Comparison of ENCODE assay signal across 20 cellular contexts in the genomic region with DNA sequence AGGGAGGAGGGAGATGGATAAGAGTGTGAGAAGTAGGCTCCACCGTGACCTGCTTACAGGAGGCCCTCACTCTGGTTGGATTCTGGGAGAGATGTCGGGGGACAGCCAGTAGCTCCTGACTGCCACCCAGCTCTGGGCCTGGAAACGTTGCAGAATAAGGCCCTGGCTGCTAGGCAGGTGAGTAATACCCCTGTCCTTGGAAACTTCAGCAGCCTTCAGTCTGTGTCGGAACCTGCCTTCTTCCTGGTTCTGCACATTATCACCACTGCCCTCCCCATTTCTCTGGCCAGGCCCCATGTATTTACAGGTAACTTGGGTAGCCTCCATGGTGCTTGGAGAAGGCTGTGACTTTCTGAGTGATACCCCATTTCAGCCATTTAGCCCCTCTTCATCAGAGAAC. TPM values are rescaled to one million over a fixed set of nuclear protein-coding genes. Genes with fewer than 3 reads are reported as not detected.
A peak's percentile ranks its signal among the peaks of the same experiment; 100 is the strongest.
DNase-seq lines count a peak whose midpoint lies in the region; ATAC-seq, FAIRE-seq and TF ChIP-seq lines count a peak whose summit lies in the region.
"Had no signal": no experiment of that assay in that cellular context is flagged by ENCODE, and none has a peak within 500 bp of the region (broad histone marks: within the 10 kb centered on the region; RNA-seq: fewer than 3 reads in every experiment).

No MANE protein-coding gene starts in this region.

- CTCF ChIA-PET in CD4-positive, alpha-beta T cell (lab: Charles Lee): no interaction called here
- CTCF ChIA-PET in HEK293 (lab: Yijun Ruan, JAX): no interaction called here

- H3K4ac ChIP-seq in neuronal stem cell (ENCODE audit: low read length): no peak overlapping the region

- no peaks in the 10 kb centered on the region for H3K27me3 ChIP-seq in CD4-positive, alpha-beta T cell (ENCODE audit: control insufficient read depth, insufficient read depth, low read length)
- no peaks in the 10 kb centered on the region for H3K27me3 ChIP-seq in bronchial epithelial cell (ENCODE audit: control insufficient read depth, insufficient read depth, low read length)
- no peaks in the 10 kb centered on the region for H3K27me3 ChIP-seq in neuronal stem cell (ENCODE audit: control insufficient read depth in 3 of 3, insufficient read depth in 3 of 3, low read depth in 1 of 3, low read length in 3 of 3)

- H3K36me3 ChIP-seq in HEK293 (ENCODE audit: control insufficient read depth in 2 of 2, insufficient read depth in 1 of 2, low read length in 2 of 2): peaks cover 16 to 59% of the 10 kb centered on the region in 2 experiments; a peak in 2 of 3 replicates
- peaks cover 2% of the 10 kb centered on the region for H3K36me3 ChIP-seq in bronchial epithelial cell (ENCODE audit: control insufficient read depth, insufficient read depth, low read length)
- peaks cover 9 to 66% of the 10 kb centered on the region in 2 donors for H3K36me3 ChIP-seq in neuronal stem cell (replicated peaks in 1 of 2; ENCODE audit: control insufficient read depth in 2 of 2, insufficient read depth in 2 of 2, low read length in 2 of 2)

- no peak overlapping the region for H2BK15ac ChIP-seq in neuronal stem cell (ENCODE audit: low read length)

- no peak overlapping the region for H4K8ac ChIP-seq in neuronal stem cell (ENCODE audit: low read depth, low read length)

- no peak overlapping the region for H2AFZ ChIP-seq in neuronal stem cell (ENCODE audit: low read length)

- peak overlapping the region; percentile 27 for H2BK5ac ChIP-seq in neuronal stem cell (ENCODE audit: low read length)

- ATAC-seq in CD4-positive, alpha-beta T cell (ENCODE audit: poor library complexity): no peak
- ATAC-seq in HG03342 (IDR thresholded peaks at IDR 0.05; ENCODE audit: unreplicated experiment) (no peak), GM18505 (IDR thresholded peaks at IDR 0.05; ENCODE audit: unreplicated experiment) (no peak)

- H4K91ac ChIP-seq in neuronal stem cell (ENCODE audit: low read depth, low read length, poor library complexity): no peak overlapping the region

- peak overlapping the region; percentile 55 for H3K27ac Mint-ChIP-seq in CD4-positive, alpha-beta T cell

- no peak for DNase-seq in CD4-positive, alpha-beta T cell
- DNase-seq in bronchial epithelial cell (ENCODE audit: low read depth) (peak; percentile 19), neuronal stem cell (ENCODE audit: low spot score) (no peak), GM13976 (ENCODE audit: low spot score) (no peak)
- DNase-seq: AML-193, DMS 273 treated with DMSO at 0.1 percent for 48 hours, DND-41, HCEC 1CT, KG1, MV-4-11, NCI-H187, NCI-H2107, NCI-H510A treated with DMSO at 0.1 percent for 48 hours, NCI-H82, RPMI8226, SIG-M5 had no signal

- no peaks in the 10 kb centered on the region for H3K27me3 Mint-ChIP-seq in CD4-positive, alpha-beta T cell

- H3K79me1 ChIP-seq in neuronal stem cell (ENCODE audit: low read depth, low read length): no peaks in the 10 kb centered on the region

- peaks cover 14% of the 10 kb centered on the region for H3K36me3 Mint-ChIP-seq in CD4-positive, alpha-beta T cell (ENCODE audit: low read depth)

- H3K4me3 Mint-ChIP-seq in CD4-positive, alpha-beta T cell: no peak overlapping the region
- H3K4me3 Mint-ChIP-seq: CD14-positive monocyte had no signal

- no peak overlapping the region for H3K23ac ChIP-seq in neuronal stem cell (ENCODE audit: low read depth, low read length, poor library complexity)

- no peak overlapping the region for H2BK12ac ChIP-seq in neuronal stem cell (ENCODE audit: low read length)

- no peak overlapping the region for H3K9ac ChIP-seq in neuronal stem cell (ENCODE audit: low read depth, low read length, poor library complexity)

- POLR2A ChIA-PET in CD4-positive, alpha-beta T cell (lab: Charles Lee): no interaction called here
- POLR2A ChIA-PET in HEK293 (lab: Yijun Ruan, JAX): no interaction called here

- no peak overlapping the region for H2BK120ac ChIP-seq in neuronal stem cell (ENCODE audit: low read depth, low read length)

- peaks cover 18% of the 10 kb centered on the region for H3K4me1 Mint-ChIP-seq in CD4-positive, alpha-beta T cell (ENCODE audit: low read depth)

- H2AK5ac ChIP-seq in neuronal stem cell (ENCODE audit: low read depth, low read length): no peak overlapping the region

- intact Hi-C loops in CD4-positive, alpha-beta T cell (cut with DNase I, micrococcal nuclease): no loop called here

- no CpG with 5 or more reads among the region's 4 CpGs for WGBS in neuronal stem cell (ENCODE audit: extremely low coverage in 2 of 2, insufficient read length in 2 of 2, insufficient replicate concordance in 1 of 2), 2 donors

- no peak overlapping the region for H3K4me2 ChIP-seq in neuronal stem cell (ENCODE audit: insufficient read depth, low read length, poor library complexity, severe bottlenecking)

- H3K9me3 Mint-ChIP-seq in CD4-positive, alpha-beta T cell: no peaks in the 10 kb centered on the region
- H3K9me3 Mint-ChIP-seq: CD14-positive monocyte had no signal

- FAIRE-seq in bronchial epithelial cell (lab: Jason Lieb, UNC): no peak

- H3K18ac ChIP-seq in neuronal stem cell (ENCODE audit: low read length): no peak overlapping the region

- H3K14ac ChIP-seq in neuronal stem cell (ENCODE audit: low read length): no peak overlapping the region

- no peak overlapping the region for H3K27ac ChIP-seq in CD4-positive, alpha-beta T cell (ENCODE audit: low read depth, low read length)
- H3K27ac ChIP-seq in HEK293 (ENCODE audit: extremely low read depth, low read depth, low read length) (no peak overlapping the region), neuronal stem cell (replicated peaks; ENCODE audit: low read length) (no peak overlapping the region)

- in situ Hi-C loops in GM13976 (cut with MboI; ENCODE audit: low sequenced_read_pairs, unreplicated experiment): no loop called here

- no peak for TF ChIP-seq CTCF in CD4-positive, alpha-beta T cell (IDR thresholded peaks at IDR 0.05)
- TF ChIP-seq CTCF in HEK293 (tag by site-specific recombination; IDR thresholded peaks at IDR 0.05): no peak
- no peak for TF ChIP-seq CTCF in bronchial epithelial cell (IDR thresholded peaks at IDR 0.05; ENCODE audit: insufficient read depth, low read length, severe bottlenecking)
- no peak for TF ChIP-seq CTCF in GM13976 (IDR thresholded peaks at IDR 0.05; ENCODE audit: borderline replicate concordance, control extremely low read depth, extremely low read depth, insufficient read depth, missing control alignments)

- H3K4me3 ChIP-seq in HEK293 (ENCODE audit: low read depth, low read length) (no peak overlapping the region), bronchial epithelial cell (ENCODE audit: low read depth, low read length) (no peak overlapping the region), neuronal stem cell (ENCODE audit: low read length in 2 of 2) (no peak overlapping the region)

- TF ChIP-seq POLR2A in GM18505 (IDR thresholded peaks at IDR 0.05; ENCODE audit: borderline replicate concordance, extremely low read depth, insufficient read depth, insufficient read length): no peak

- no peaks in the 10 kb centered on the region for H3K9me3 ChIP-seq in CD4-positive, alpha-beta T cell (ENCODE audit: control insufficient read depth, low read length)
- H3K9me3 ChIP-seq in HEK293 (ENCODE audit: control insufficient read depth, insufficient read depth, low read depth, low read length): no peaks in the 10 kb centered on the region
- peaks cover 0 to 2% of the 10 kb centered on the region in 2 donors for H3K9me3 ChIP-seq in neuronal stem cell (replicated peaks in 1 of 2; ENCODE audit: control insufficient read depth in 2 of 2, insufficient read depth in 1 of 2, low read depth in 1 of 2, low read length in 2 of 2)

- H3K4me1 ChIP-seq in HEK293 (ENCODE audit: control insufficient read depth, insufficient read depth, low read length) (no peaks in the 10 kb centered on the region), neuronal stem cell (ENCODE audit: control insufficient read depth in 2 of 2, insufficient read depth in 1 of 2, low read depth in 1 of 2, low read length in 2 of 2) (peaks cover 0 to 7% of the 10 kb centered on the region in 2 donors)

TF ChIP-seq in HEK293, 187 proteins besides CTCF, POLR2A, EP300 and RAD21:
- TF ChIP-seq ZNF169 (tag by site-specific recombination; IDR thresholded peaks at IDR 0.05) (no peak), ZNF600 (tag by site-specific recombination; IDR thresholded peaks at IDR 0.05) (peak; percentile 83), YY2 (tag by site-specific recombination; IDR thresholded peaks at IDR 0.05) (no peak), MYNN (tag by site-specific recombination; IDR thresholded peaks at IDR 0.05; ENCODE audit: borderline replicate concordance) (no peak), ZNF202 (tag by site-specific recombination; IDR thresholded peaks at IDR 0.05; ENCODE audit: borderline replicate concordance) (no peak)
- TF ChIP-seq, protein P1, sequence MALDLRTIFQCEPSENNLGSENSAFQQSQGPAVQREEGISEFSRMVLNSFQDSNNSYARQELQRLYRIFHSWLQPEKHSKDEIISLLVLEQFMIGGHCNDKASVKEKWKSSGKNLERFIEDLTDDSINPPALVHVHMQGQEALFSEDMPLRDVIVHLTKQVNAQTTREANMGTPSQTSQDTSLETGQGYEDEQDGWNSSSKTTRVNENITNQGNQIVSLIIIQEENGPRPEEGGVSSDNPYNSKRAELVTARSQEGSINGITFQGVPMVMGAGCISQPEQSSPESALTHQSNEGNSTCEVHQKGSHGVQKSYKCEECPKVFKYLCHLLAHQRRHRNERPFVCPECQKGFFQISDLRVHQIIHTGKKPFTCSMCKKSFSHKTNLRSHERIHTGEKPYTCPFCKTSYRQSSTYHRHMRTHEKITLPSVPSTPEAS (tag by site-specific recombination; IDR thresholded peaks at IDR 0.05): no peak

RNA-seq across cellular contexts. Expression of a gene that starts 26.8 kb away (rescaled TPM):
- total RNA-seq in CD4-positive, alpha-beta T cell: not detected
- 0.13 and 1.1 TPM in 2 replicates for total RNA-seq in bronchial epithelial cell
- polyA plus RNA-seq in neuronal stem cell (2013, experiment 1 of 2): 10.6 TPM
- polyA plus RNA-seq in neuronal stem cell (2013, experiment 2 of 2): 10.0 TPM

RNA-seq across cellular contexts. Expression of a gene that starts 34.8 kb away (rescaled TPM):
- 100 to 1,000 TPM; 125 to 133 TPM for total RNA-seq in CD4-positive, alpha-beta T cell
- 41.2 and 56.1 TPM in 2 replicates for total RNA-seq in bronchial epithelial cell
- polyA plus RNA-seq in neuronal stem cell (2013, experiment 1 of 2): 44.3 TPM
- polyA plus RNA-seq in neuronal stem cell (2013, experiment 2 of 2): 45.4 TPM
